23 cellular contexts compared by ENCODE assay signal in genomic region chr7:100210803-100211202, GRCh38. TPM values are rescaled to one million over a fixed set of nuclear protein-coding genes. Genes with fewer than 3 reads are reported as not detected.
DNase-seq lines count a peak whose midpoint lies in the region; ATAC-seq and TF ChIP-seq lines count a peak whose summit lies in the region.
"Had no signal": no experiment of that assay in that cellular context is flagged by ENCODE, and none has a peak within 500 bp of the region (broad histone marks: within the 10 kb centered on the region; RNA-seq: fewer than 3 reads in every experiment).

No MANE protein-coding gene starts in this region.

- no peak overlapping the region for H3K27ac Mint-ChIP-seq in activated T-cell treated with anti-CD3 and anti-CD28 coated beads, Interleukin-2, amount 50 U/mL, for 24 hours
- H3K27ac Mint-ChIP-seq in activated naive CD8-positive, alpha-beta T cell treated with anti-CD3 and anti-CD28 coated beads, Interleukin-2, amount 10 ng/mL, durations not matched to agents 7 days and 5 days = peak overlapping the region; percentile 87

- H3K4me3 ChIP-seq in GM12865 (ENCODE audit: low read depth, low read length) = peak overlapping the region; percentile 25
- peak overlapping the region in 1 of 8 donors; percentile 51 for H3K4me3 ChIP-seq in spleen
- H3K4me3 ChIP-seq: body of pancreas, gastrocnemius medialis, vagina had no signal

- H3K9me3 ChIP-seq in spleen = no peaks in the 10 kb centered on the region
- H3K9me3 ChIP-seq: body of pancreas, Caco-2, gastrocnemius medialis, vagina had no signal

- intact Hi-C loops in spleen (cut with DNase I; ENCODE audit: low total_unique reads) = no loop called here

- peaks cover 9 to 77% (median 30%) of the 10 kb centered on the region in 6 donors for H3K4me1 ChIP-seq in spleen

- H3K4me3 Mint-ChIP-seq in activated T-cell treated with anti-CD3 and anti-CD28 coated beads, Interleukin-2, amount 50 U/mL, for 24 hours = no peak overlapping the region
- H3K4me3 Mint-ChIP-seq in activated T-cell treated with anti-CD3 and anti-CD28 coated beads, Interleukin-2, amount 50 U/mL, for 4 hours = no peak overlapping the region
- peak overlapping the region; percentile 63 for H3K4me3 Mint-ChIP-seq in activated naive CD8-positive, alpha-beta T cell treated with anti-CD3 and anti-CD28 coated beads, Interleukin-2, amount 10 ng/mL, durations not matched to agents 7 days and 5 days

- in situ Hi-C loops in GM13977 (cut with MboI; ENCODE audit: low pct_unique_long_range_greater_than_20kb, low sequenced_read_pairs, unreplicated experiment) = no loop called here

- H3K4me1 Mint-ChIP-seq in activated T-cell treated with anti-CD3 and anti-CD28 coated beads, Interleukin-2, amount 50 U/mL, for 24 hours (ENCODE audit: low read depth) = peaks cover 65% of the 10 kb centered on the region
- peaks cover 55% of the 10 kb centered on the region for H3K4me1 Mint-ChIP-seq in activated T-cell treated with anti-CD3 and anti-CD28 coated beads, Interleukin-2, amount 50 U/mL, for 4 hours (ENCODE audit: low read depth)
- peaks cover 58% of the 10 kb centered on the region for H3K4me1 Mint-ChIP-seq in activated naive CD8-positive, alpha-beta T cell treated with anti-CD3 and anti-CD28 coated beads, Interleukin-2, amount 10 ng/mL, durations not matched to agents 7 days and 5 days

- DNase-seq in activated T-cell treated with anti-CD3 and anti-CD28 coated beads, Interleukin-2, amount 50 U/mL, for 24 hours = peak; percentile 34
- no peak for DNase-seq in activated T-cell treated with anti-CD3 and anti-CD28 coated beads, Interleukin-2, amount 50 U/mL, for 4 hours
- no peak for DNase-seq in GM12865 (ENCODE audit: low read depth)
- no peak for DNase-seq in activated naive CD8-positive, alpha-beta T cell treated with anti-CD3 and anti-CD28 coated beads, Interleukin-2, amount 10 ng/mL, durations not matched to agents 7 days and 5 days
- DNase-seq in spleen = peak; percentile 73
- DNase-seq in GM13977 (ENCODE audit: low spot score) = no peak
- no peak for DNase-seq in hippocampal formation (lab: John Stamatoyannopoulos, UW)
- no peak for DNase-seq in NAMALWA (ENCODE audit: low spot score)
- DNase-seq: activated gamma-delta T cell, body of pancreas, Caco-2, cortex of kidney, gastrocnemius medialis, HCEC 1CT, left ventricle myocardium superior, NCI-H1694 treated with DMSO at 0.1 percent for 48 hours, NCI-H446 had no signal

- peaks cover 2% of the 10 kb centered on the region for H3K36me3 Mint-ChIP-seq in activated T-cell treated with anti-CD3 and anti-CD28 coated beads, Interleukin-2, amount 50 U/mL, for 24 hours (ENCODE audit: low read depth)
- H3K36me3 Mint-ChIP-seq in activated T-cell treated with anti-CD3 and anti-CD28 coated beads, Interleukin-2, amount 50 U/mL, for 4 hours (ENCODE audit: insufficient read depth) = peaks cover 3% of the 10 kb centered on the region
- peaks cover 22% of the 10 kb centered on the region for H3K36me3 Mint-ChIP-seq in activated naive CD8-positive, alpha-beta T cell treated with anti-CD3 and anti-CD28 coated beads, Interleukin-2, amount 10 ng/mL, durations not matched to agents 7 days and 5 days

- no peaks in the 10 kb centered on the region for H3K27me3 Mint-ChIP-seq in activated T-cell treated with anti-CD3 and anti-CD28 coated beads, Interleukin-2, amount 50 U/mL, for 24 hours
- H3K27me3 Mint-ChIP-seq in activated T-cell treated with anti-CD3 and anti-CD28 coated beads, Interleukin-2, amount 50 U/mL, for 4 hours (ENCODE audit: low read depth) = no peaks in the 10 kb centered on the region
- no peaks in the 10 kb centered on the region for H3K27me3 Mint-ChIP-seq in activated naive CD8-positive, alpha-beta T cell treated with anti-CD3 and anti-CD28 coated beads, Interleukin-2, amount 10 ng/mL, durations not matched to agents 7 days and 5 days

- no peak for ATAC-seq in activated T-cell treated with anti-CD3 and anti-CD28 coated beads, Interleukin-2, amount 50 U/mL, for 4 hours
- no peak for ATAC-seq in activated naive CD8-positive, alpha-beta T cell treated with anti-CD3 and anti-CD28 coated beads, Interleukin-2, amount 10 ng/mL, durations not matched to agents 7 days and 5 days (ENCODE audit: low read depth)
- ATAC-seq: body of pancreas, gastrocnemius medialis, left ventricle myocardium superior had no signal

- no peak for TF ChIP-seq CTCF in GM12865 (IDR thresholded peaks at IDR 0.05; ENCODE audit: insufficient read depth, low read depth, low read length, missing control alignments)
- TF ChIP-seq CTCF in spleen (IDR thresholded peaks at IDR 0.05 in 8 of 11, conservative IDR thresholded peaks at IDR 0.05 in 3 of 11) = no peak
- no peak for TF ChIP-seq CTCF in GM13977 (IDR thresholded peaks at IDR 0.05; ENCODE audit: extremely low read depth, insufficient read depth, missing control alignments)

- peak overlapping the region in 7 of 8 donors; percentile 19 to 100 (median 49) for H3K27ac ChIP-seq in spleen
- H3K27ac ChIP-seq: body of pancreas, gastrocnemius medialis, vagina had no signal

- no peak for TF ChIP-seq POLR2A in spleen (IDR thresholded peaks at IDR 0.05)

- POLR2A ChIA-PET in activated naive CD8-positive, alpha-beta T cell treated with anti-CD3 and anti-CD28 coated beads, Interleukin-2, amount 10 ng/mL, durations not matched to agents 7 days and 5 days (lab: Charles Lee) = interaction anchor here (0.8 to 4.4 kb wide), 9 partner anchors 9 to 218 kb away, joined by 3 to 45 read pairs (median 4); partner anchors contain the start of genes AP4M1, GAL3ST4, GPC2 and MCM7

- no peaks in the 10 kb centered on the region for H3K27me3 ChIP-seq in spleen (replicated peaks in 1 of 7)
- H3K27me3 ChIP-seq: body of pancreas, gastrocnemius medialis, vagina had no signal

- H3K36me3 ChIP-seq in spleen = peaks cover 0 to 19% (median 0%) of the 10 kb centered on the region in 6 donors
- H3K36me3 ChIP-seq: gastrocnemius medialis, vagina had no signal

- no peaks in the 10 kb centered on the region for H3K9me3 Mint-ChIP-seq in activated T-cell treated with anti-CD3 and anti-CD28 coated beads, Interleukin-2, amount 50 U/mL, for 24 hours
- H3K9me3 Mint-ChIP-seq in activated T-cell treated with anti-CD3 and anti-CD28 coated beads, Interleukin-2, amount 50 U/mL, for 4 hours = no peaks in the 10 kb centered on the region
- no peaks in the 10 kb centered on the region for H3K9me3 Mint-ChIP-seq in activated naive CD8-positive, alpha-beta T cell treated with anti-CD3 and anti-CD28 coated beads, Interleukin-2, amount 10 ng/mL, durations not matched to agents 7 days and 5 days
- H3K9me3 Mint-ChIP-seq: T-helper 2 cell treated with Interferon-gamma antibody and Interleukin-4, amounts not matched to agents 5 μg/mL and 100 μg/mL, for 36 hours had no signal

- 59 to 78% (median 68%) methylated on average over 5 of the region's 5 CpGs for WGBS in spleen, 5 donors

RNA-seq across cellular contexts. Expression of gene PVRIG, which starts 8.9 kb away (rescaled TPM):
- total RNA-seq in activated T-cell treated with anti-CD3 and anti-CD28 coated beads, Interleukin-2, amount 50 U/mL, for 4 hours = 10 to 100 TPM; 21.9 to 37.1 (median 27.8) TPM
- total RNA-seq in activated naive CD8-positive, alpha-beta T cell treated with anti-CD3 and anti-CD28 coated beads, Interleukin-2, amount 10 ng/mL, durations not matched to agents 7 days and 5 days = 10 to 100 TPM; 86.1 to 86.2 TPM
- total RNA-seq in spleen = 10 to 100 TPM; 21.9 to 58.7 (median 33.9) TPM
- polyA plus RNA-seq in spleen = 10 to 100 TPM; 20.3 to 41.2 (median 30.2) TPM
- total RNA-seq: Caco-2, epithelial cell of proximal tubule, G401, gastrocnemius medialis, left ventricle myocardium superior, MCF 10A, skeletal muscle tissue had no signal

RNA-seq across cellular contexts. Expression of gene STAG3, which starts 33.1 kb away (rescaled TPM):
- total RNA-seq in activated T-cell treated with anti-CD3 and anti-CD28 coated beads, Interleukin-2, amount 50 U/mL, for 4 hours = 1 to 10 TPM; 3.3 to 5.8 (median 3.9) TPM
- total RNA-seq in activated naive CD8-positive, alpha-beta T cell treated with anti-CD3 and anti-CD28 coated beads, Interleukin-2, amount 10 ng/mL, durations not matched to agents 7 days and 5 days = 10 to 100 TPM; 31.1 to 38.8 TPM
- total RNA-seq in spleen = 10 to 100 TPM in 5 of 7 donors, 1 to 10 TPM in 2; 8.0 to 59.6 (median 31.4) TPM
- polyA plus RNA-seq in spleen = 100 to 1,000 TPM in 2 of 3 donors, 10 to 100 TPM in 1; 69.5 to 123 (median 104) TPM
- total RNA-seq: body of pancreas, vagina had no signal

RNA-seq across cellular contexts. Expression of gene GPC2, which starts 33.6 kb away (rescaled TPM):
- total RNA-seq in activated T-cell treated with anti-CD3 and anti-CD28 coated beads, Interleukin-2, amount 50 U/mL, for 4 hours = 1 to 10 TPM; 3.5 to 4.2 (median 4.1) TPM
- total RNA-seq in activated naive CD8-positive, alpha-beta T cell treated with anti-CD3 and anti-CD28 coated beads, Interleukin-2, amount 10 ng/mL, durations not matched to agents 7 days and 5 days = 10 to 100 TPM; 12.6 to 13.0 TPM
- 1 to 10 TPM; 2.4 to 5.3 (median 4.5) TPM for total RNA-seq in spleen
- polyA plus RNA-seq in spleen = 1 to 10 TPM; 2.1 to 4.4 (median 4.2) TPM

RNA-seq across cellular contexts. Expression of gene GAL3ST4, which starts 42.4 kb away (rescaled TPM):
- 1 to 10 TPM in 1 of 3 donors, under 1 TPM in 2; 0.33 to 1.2 (median 0.40) TPM for total RNA-seq in activated T-cell treated with anti-CD3 and anti-CD28 coated beads, Interleukin-2, amount 50 U/mL, for 4 hours
- total RNA-seq in activated naive CD8-positive, alpha-beta T cell treated with anti-CD3 and anti-CD28 coated beads, Interleukin-2, amount 10 ng/mL, durations not matched to agents 7 days and 5 days = 1 to 10 TPM; 6.7 to 6.9 TPM
- 1 to 10 TPM; 1.3 to 6.2 (median 3.0) TPM for total RNA-seq in spleen
- polyA plus RNA-seq in spleen = 1 to 10 TPM; 1.0 to 2.8 (median 1.1) TPM

RNA-seq across cellular contexts. Expression of gene TRAPPC14, which starts 52.3 kb away (rescaled TPM):
- 10 to 100 TPM; 41.9 to 45.6 (median 43.6) TPM for total RNA-seq in activated T-cell treated with anti-CD3 and anti-CD28 coated beads, Interleukin-2, amount 50 U/mL, for 4 hours
- 10 to 100 TPM; 52.0 to 58.4 TPM for total RNA-seq in activated naive CD8-positive, alpha-beta T cell treated with anti-CD3 and anti-CD28 coated beads, Interleukin-2, amount 10 ng/mL, durations not matched to agents 7 days and 5 days
- 10 to 100 TPM; 33.0 to 68.7 (median 48.2) TPM for total RNA-seq in spleen
- 10 to 100 TPM; 33.0 to 54.5 (median 51.4) TPM for polyA plus RNA-seq in spleen

Comparison
In these comparisons a context has a peak if more than half of its experiments do, and no peak if none do; other contexts are left out.
1. DNase-seq: peak in activated T-cell treated with anti-CD3 and anti-CD28 coated beads, Interleukin-2, amount 50 U/mL, for 24 hours (single experiment) and spleen (single experiment); none in activated T-cell treated with anti-CD3 and anti-CD28 coated beads, Interleukin-2, amount 50 U/mL, for 4 hours (single experiment), GM12865 (single experiment), activated naive CD8-positive, alpha-beta T cell treated with anti-CD3 and anti-CD28 coated beads, Interleukin-2, amount 10 ng/mL, durations not matched to agents 7 days and 5 days (single experiment), GM13977 (single experiment), hippocampal formation (0 of 2) and NAMALWA (single experiment).